ENCODE assay signal across 12 cellular contexts in genomic region chr13:84574851-84575250, GRCh38.
A peak's percentile ranks its signal among the peaks of the same experiment; 100 is the strongest.
DNase-seq lines count a peak whose midpoint lies in the region; ATAC-seq, FAIRE-seq and TF ChIP-seq lines count a peak whose summit lies in the region.
"Had no signal": no experiment of that assay in that cellular context is flagged by ENCODE, and none has a peak within 500 bp of the region (broad histone marks: within the 10 kb centered on the region; RNA-seq: fewer than 3 reads in every experiment).

No MANE protein-coding gene starts in this region.

- no peaks in the 10 kb centered on the region for H4K20me1 ChIP-seq in astrocyte (ENCODE audit: insufficient read depth, low read length)

- H3K9me3 ChIP-seq in BE2C (no peaks in the 10 kb centered on the region), astrocyte (ENCODE audit: insufficient read depth, low read depth, low read length) (no peaks in the 10 kb centered on the region)
- H3K9me3 ChIP-seq: Peyer's patch, suprapubic skin had no signal

- DNase-seq in BE2C (no peak), KG1 (lab: John Stamatoyannopoulos, UW) (peak; percentile 14), astrocyte (ENCODE audit: low read depth) (peak; percentile 12), left kidney (ENCODE audit: low read depth, low spot score) (peak; percentile 24), GDM1 (lab: John Stamatoyannopoulos, UW) (no peak), islet precursor cell (no peak)
- DNase-seq: activated CD4-positive, alpha-beta memory T cell treated with anti-CD3 and anti-CD28 coated beads for 36 hours; left lung; Peyer's patch had no signal

- peak; percentile 43 for TF ChIP-seq CTCF in BE2C (IDR thresholded peaks at IDR 0.05; ENCODE audit: low read depth, low read length)
- peak; percentile 25 for TF ChIP-seq CTCF in astrocyte (IDR thresholded peaks at IDR 0.05; ENCODE audit: insufficient read depth, low read depth, low read length)

- H3K36me3 ChIP-seq in BE2C (no peaks in the 10 kb centered on the region), astrocyte (ENCODE audit: insufficient read depth, low read length) (no peaks in the 10 kb centered on the region)
- H3K36me3 ChIP-seq: left lung, Peyer's patch, suprapubic skin had no signal

- no peaks in the 10 kb centered on the region for H3K27me3 Mint-ChIP-seq in astrocyte (ENCODE audit: low read depth, unreplicated experiment)
- H3K27me3 Mint-ChIP-seq: activated CD4-positive, alpha-beta memory T cell treated with anti-CD3 and anti-CD28 coated beads for 36 hours had no signal

- ATAC-seq in GM21723 (IDR thresholded peaks at IDR 0.05; ENCODE audit: unreplicated experiment) (no peak), GM19467 (IDR thresholded peaks at IDR 0.05; ENCODE audit: unreplicated experiment) (no peak)
- ATAC-seq: left lung had no signal

- H3K4me3 ChIP-seq in BE2C (ENCODE audit: low read depth, low read length) = no peak overlapping the region
- no peak overlapping the region for H3K4me3 ChIP-seq in astrocyte (ENCODE audit: insufficient read depth, low read depth, low read length)
- H3K4me3 ChIP-seq: left lung, Peyer's patch, suprapubic skin had no signal

- no peaks in the 10 kb centered on the region; the same call in 1 of the 2 replicates for H3K4me1 ChIP-seq in BE2C
- no peaks in the 10 kb centered on the region for H3K4me1 ChIP-seq in astrocyte (ENCODE audit: insufficient read depth, low read length)
- H3K4me1 ChIP-seq: left lung, Peyer's patch, suprapubic skin had no signal

- no peak overlapping the region for H3K4me2 ChIP-seq in astrocyte (ENCODE audit: low read length)

- no peak overlapping the region for H3K4me3 Mint-ChIP-seq in astrocyte (ENCODE audit: unreplicated experiment)
- H3K4me3 Mint-ChIP-seq: activated CD4-positive, alpha-beta memory T cell treated with anti-CD3 and anti-CD28 coated beads for 36 hours had no signal

- H3K9ac ChIP-seq in astrocyte (ENCODE audit: low read length) = no peak overlapping the region

- no peaks in the 10 kb centered on the region for H3K4me1 Mint-ChIP-seq in astrocyte (ENCODE audit: low read depth, unreplicated experiment)

- H3K79me2 ChIP-seq in astrocyte (ENCODE audit: insufficient read depth, low read length) = no peaks in the 10 kb centered on the region

- H2AFZ ChIP-seq in astrocyte (ENCODE audit: low read depth, low read length) = no peak overlapping the region

- no peaks in the 10 kb centered on the region for H3K27me3 ChIP-seq in BE2C
- no peaks in the 10 kb centered on the region for H3K27me3 ChIP-seq in astrocyte (ENCODE audit: insufficient read depth, low read length)
- H3K27me3 ChIP-seq: left lung, Peyer's patch, suprapubic skin had no signal

- H3K27ac Mint-ChIP-seq in astrocyte (ENCODE audit: unreplicated experiment) = peak overlapping the region; percentile 16
- H3K27ac Mint-ChIP-seq: activated CD4-positive, alpha-beta memory T cell treated with anti-CD3 and anti-CD28 coated beads for 36 hours had no signal

- H3K27ac ChIP-seq in astrocyte (ENCODE audit: low read depth, low read length) = no peak overlapping the region
- H3K27ac ChIP-seq: left lung, Peyer's patch, suprapubic skin had no signal

- no peaks in the 10 kb centered on the region for H3K36me3 Mint-ChIP-seq in astrocyte (ENCODE audit: low read depth, unreplicated experiment)
- H3K36me3 Mint-ChIP-seq: activated CD4-positive, alpha-beta memory T cell treated with anti-CD3 and anti-CD28 coated beads for 36 hours had no signal

- peaks cover 2% of the 10 kb centered on the region for H3K9me3 Mint-ChIP-seq in astrocyte (ENCODE audit: unreplicated experiment)

- FAIRE-seq in astrocyte (lab: Jason Lieb, UNC) = peak; percentile 63

Comparison
In these comparisons a context has a peak if more than half of its experiments do, and no peak if none do; other contexts are left out.
1. DNase-seq: peak in KG1 (single experiment), astrocyte (single experiment) and left kidney (single experiment); none in BE2C (single experiment), GDM1 (single experiment) and islet precursor cell (single experiment).